In the genomic region with DNA sequence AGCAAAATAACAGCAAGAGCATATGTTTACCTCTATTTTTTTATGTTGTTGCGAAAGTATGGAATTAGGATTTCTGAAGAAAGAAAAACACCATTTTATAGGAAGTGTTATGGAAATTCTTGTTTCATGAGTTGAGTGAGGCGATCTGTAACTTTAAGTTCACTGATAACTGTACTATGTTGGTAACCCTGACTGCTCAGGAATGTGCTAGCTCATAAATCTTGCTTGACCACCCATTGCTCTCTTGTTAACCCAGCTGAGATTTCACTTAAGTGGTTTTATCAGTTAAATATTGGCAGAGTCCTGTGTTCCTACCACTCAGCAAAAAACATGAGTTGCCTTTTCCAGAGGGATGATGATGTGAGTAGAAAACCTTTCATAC, we compare ENCODE assay signal across 26 cellular contexts.
DNase-seq lines count a peak whose midpoint lies in the region; FAIRE-seq and TF ChIP-seq lines count a peak whose summit lies in the region.
"Had no signal": no experiment of that assay in that cellular context is flagged by ENCODE, and none has a peak within 500 bp of the region (broad histone marks: within the 10 kb centered on the region; RNA-seq: fewer than 3 reads in every experiment).

No MANE protein-coding gene starts in this region.

- CTCF ChIA-PET in CD8-positive, alpha-beta memory T cell (lab: Charles Lee), result no interaction called here

- no peaks in the 10 kb centered on the region for H4K20me1 ChIP-seq in astrocyte (ENCODE audit: insufficient read depth, low read length)

- H3K4me1 Mint-ChIP-seq in astrocyte (ENCODE audit: low read depth, unreplicated experiment), result peaks cover 7% of the 10 kb centered on the region
- no peaks in the 10 kb centered on the region for H3K4me1 Mint-ChIP-seq in CD8-positive, alpha-beta memory T cell
- H3K4me1 Mint-ChIP-seq: activated CD4-positive, alpha-beta memory T cell treated with anti-CD3 and anti-CD28 coated beads, Interleukin-2, amount 10 ng/mL, durations not matched to agents 7 days and 5 days; activated naive CD8-positive, alpha-beta T cell treated with anti-CD3 and anti-CD28 coated beads, Interleukin-2, amount 50 U/mL, for 24 hours; naive B cell had no signal

- no peak overlapping the region for H3K9ac ChIP-seq in astrocyte (ENCODE audit: low read length)

- H3K79me2 ChIP-seq in astrocyte (ENCODE audit: insufficient read depth, low read length), result no peaks in the 10 kb centered on the region

- H3K4me3 ChIP-seq in astrocyte (ENCODE audit: insufficient read depth, low read depth, low read length) (no peak overlapping the region), transverse colon (no peak overlapping the region), esophagus squamous epithelium (no peak overlapping the region)
- H3K4me3 ChIP-seq in CD8-positive, alpha-beta memory T cell (ENCODE audit: low read length), result no peak overlapping the region
- H3K4me3 ChIP-seq: gastroesophageal sphincter, MG63, ovary had no signal

- H3K9me3 ChIP-seq in astrocyte (ENCODE audit: insufficient read depth, low read depth, low read length) (no peaks in the 10 kb centered on the region), transverse colon (no peaks in the 10 kb centered on the region), esophagus squamous epithelium (no peaks in the 10 kb centered on the region)
- H3K9me3 ChIP-seq in CD8-positive, alpha-beta memory T cell (ENCODE audit: low read length), result no peaks in the 10 kb centered on the region
- H3K9me3 ChIP-seq: gastroesophageal sphincter, MG63, ovary had no signal

- TF ChIP-seq POLR2A in transverse colon (IDR thresholded peaks at IDR 0.05), result no peak
- no peak for TF ChIP-seq POLR2A in esophagus squamous epithelium (IDR thresholded peaks at IDR 0.05)

- peaks cover 2% of the 10 kb centered on the region for H3K9me3 Mint-ChIP-seq in astrocyte (ENCODE audit: unreplicated experiment)
- peaks cover 0 to 3% (median 0%) of the 10 kb centered on the region in 5 donors for H3K9me3 Mint-ChIP-seq in CD8-positive, alpha-beta memory T cell
- H3K9me3 Mint-ChIP-seq: activated CD4-positive, alpha-beta memory T cell treated with anti-CD3 and anti-CD28 coated beads, Interleukin-2, amount 10 ng/mL, durations not matched to agents 7 days and 5 days; activated naive CD8-positive, alpha-beta T cell treated with anti-CD3 and anti-CD28 coated beads, Interleukin-2, amount 50 U/mL, for 24 hours; naive B cell; stimulated activated naive CD8-positive, alpha-beta T cell treated with anti-CD3 and anti-CD28 coated beads, Interleukin-15, Interleukin-2, amounts not matched to agents 100 ng/mL and 50 ng/mL, for 24 hours; WTC11 had no signal

- POLR2A ChIA-PET in CD8-positive, alpha-beta memory T cell (lab: Charles Lee), result no interaction called here

- 84 to 86% methylated on average over 2 of the region's 2 CpGs for WGBS in transverse colon (ENCODE audit: low coverage in 1 of 2), 2 donors
- WGBS in esophagus squamous epithelium, 2 donors, result 88 to 91% methylated on average over 2 of the region's 2 CpGs

- no peak overlapping the region for H3K27ac ChIP-seq in astrocyte (ENCODE audit: low read depth, low read length)
- H3K27ac ChIP-seq in CD8-positive, alpha-beta memory T cell (ENCODE audit: low read depth, low read length), result no peak overlapping the region
- no peak overlapping the region for H3K27ac ChIP-seq in transverse colon
- no peak overlapping the region for H3K27ac ChIP-seq in esophagus squamous epithelium
- H3K27ac ChIP-seq: gastroesophageal sphincter, ovary had no signal

- no peak overlapping the region for H2AFZ ChIP-seq in astrocyte (ENCODE audit: low read depth, low read length)

- no peak overlapping the region for H3K27ac Mint-ChIP-seq in astrocyte (ENCODE audit: unreplicated experiment)
- no peak overlapping the region for H3K27ac Mint-ChIP-seq in CD8-positive, alpha-beta memory T cell
- H3K27ac Mint-ChIP-seq: activated CD4-positive, alpha-beta memory T cell treated with anti-CD3 and anti-CD28 coated beads, Interleukin-2, amount 10 ng/mL, durations not matched to agents 7 days and 5 days; activated naive CD8-positive, alpha-beta T cell treated with anti-CD3 and anti-CD28 coated beads, Interleukin-2, amount 50 U/mL, for 24 hours; naive B cell; stimulated activated naive CD8-positive, alpha-beta T cell treated with anti-CD3 and anti-CD28 coated beads, Interleukin-15, Interleukin-2, amounts not matched to agents 100 ng/mL and 50 ng/mL, for 24 hours; WTC11 had no signal

- intact Hi-C loops in transverse colon (cut with DNase I; ENCODE audit: low total_unique reads) (no loop called here), esophagus squamous epithelium (cut with DNase I) (no loop called here)

- H3K4me1 ChIP-seq in astrocyte (ENCODE audit: insufficient read depth, low read length) (no peaks in the 10 kb centered on the region), transverse colon (no peaks in the 10 kb centered on the region), esophagus squamous epithelium (no peaks in the 10 kb centered on the region)
- no peaks in the 10 kb centered on the region for H3K4me1 ChIP-seq in CD8-positive, alpha-beta memory T cell (ENCODE audit: insufficient read depth, low read length)
- H3K4me1 ChIP-seq: gastroesophageal sphincter had no signal

- FAIRE-seq in astrocyte (lab: Jason Lieb, UNC), result no peak
- FAIRE-seq: GM12891, kidney had no signal

- no peak overlapping the region for H3K4me3 Mint-ChIP-seq in astrocyte (ENCODE audit: unreplicated experiment)
- H3K4me3 Mint-ChIP-seq in CD8-positive, alpha-beta memory T cell, result no peak overlapping the region
- H3K4me3 Mint-ChIP-seq: activated CD4-positive, alpha-beta memory T cell treated with anti-CD3 and anti-CD28 coated beads, Interleukin-2, amount 10 ng/mL, durations not matched to agents 7 days and 5 days; activated naive CD8-positive, alpha-beta T cell treated with anti-CD3 and anti-CD28 coated beads, Interleukin-2, amount 50 U/mL, for 24 hours; naive B cell; stimulated activated naive CD8-positive, alpha-beta T cell treated with anti-CD3 and anti-CD28 coated beads, Interleukin-15, Interleukin-2, amounts not matched to agents 100 ng/mL and 50 ng/mL, for 24 hours; WTC11 had no signal

- H3K27me3 ChIP-seq in astrocyte (ENCODE audit: insufficient read depth, low read length), result no peaks in the 10 kb centered on the region
- H3K27me3 ChIP-seq in CD8-positive, alpha-beta memory T cell (ENCODE audit: insufficient read depth, low read length, poor library complexity, severe bottlenecking), result no peaks in the 10 kb centered on the region
- H3K27me3 ChIP-seq in transverse colon, result no peaks in the 10 kb centered on the region
- H3K27me3 ChIP-seq in esophagus squamous epithelium, result no peaks in the 10 kb centered on the region
- H3K27me3 ChIP-seq: gastroesophageal sphincter, MG63, ovary had no signal

- no peak overlapping the region for H3K4me2 ChIP-seq in astrocyte (ENCODE audit: low read length)

- no peak for TF ChIP-seq EP300 in transverse colon (IDR thresholded peaks at IDR 0.05; ENCODE audit: low read depth)

- in situ Hi-C loops in transverse colon (cut with MboI; ENCODE audit: low pct_ligation_motif_present in 1 of 4, low pct_unique_long_range_greater_than_20kb in 1 of 4, low sequenced_read_pairs in 3 of 4), result no loop called here

- TF ChIP-seq CTCF in astrocyte (IDR thresholded peaks at IDR 0.05; ENCODE audit: insufficient read depth, low read depth, low read length) (no peak), transverse colon (IDR thresholded peaks at IDR 0.05) (no peak), esophagus squamous epithelium (IDR thresholded peaks at IDR 0.05) (no peak)

- H3K36me3 ChIP-seq in astrocyte (ENCODE audit: insufficient read depth, low read length), result no peaks in the 10 kb centered on the region
- H3K36me3 ChIP-seq in CD8-positive, alpha-beta memory T cell (ENCODE audit: insufficient read depth, low read length), result no peaks in the 10 kb centered on the region
- H3K36me3 ChIP-seq in transverse colon, result no peaks in the 10 kb centered on the region
- no peaks in the 10 kb centered on the region for H3K36me3 ChIP-seq in esophagus squamous epithelium
- H3K36me3 ChIP-seq: gastroesophageal sphincter, MG63, ovary had no signal

- H3K27me3 Mint-ChIP-seq in astrocyte (ENCODE audit: low read depth, unreplicated experiment), result no peaks in the 10 kb centered on the region
- H3K27me3 Mint-ChIP-seq in CD8-positive, alpha-beta memory T cell, result peaks cover 0 to 4% of the 10 kb centered on the region in 2 donors
- H3K27me3 Mint-ChIP-seq: activated CD4-positive, alpha-beta memory T cell treated with anti-CD3 and anti-CD28 coated beads, Interleukin-2, amount 10 ng/mL, durations not matched to agents 7 days and 5 days had no signal

- DNase-seq in HK-2 (ENCODE audit: unreplicated experiment), result peak; percentile 7
- peak; percentile 88 for DNase-seq in astrocyte (ENCODE audit: low read depth)
- DNase-seq in glomerular visceral epithelial cell (ENCODE audit: extremely low spot score), result peak; percentile 90
- peak; percentile 99 for DNase-seq in renal cortical epithelial cell (ENCODE audit: low read depth)
- no peak for DNase-seq in CD8-positive, alpha-beta memory T cell
- DNase-seq in OCI-M1 (lab: John Stamatoyannopoulos, UW), result no peak
- DNase-seq in transverse colon, result no peak
- DNase-seq in esophagus squamous epithelium (lab: John Stamatoyannopoulos, UW), result no peak
- DNase-seq: activated CD4-positive, alpha-beta memory T cell treated with anti-CD3 and anti-CD28 coated beads, Interleukin-2, amount 10 ng/mL, durations not matched to agents 7 days and 5 days; activated gamma-delta T cell; activated naive CD8-positive, alpha-beta T cell treated with anti-CD3 and anti-CD28 coated beads, Interleukin-2, amount 50 U/mL, for 24 hours; DMS79 treated with DMSO at 0.1 percent for 48 hours; kidney; mesendoderm; MG63; naive B cell; NCI-H1436; NCI-H524; ovary; right cardiac atrium; T-helper 9 cell; trophoblast cell had no signal

- no peaks in the 10 kb centered on the region for H3K36me3 Mint-ChIP-seq in astrocyte (ENCODE audit: low read depth, unreplicated experiment)
- no peaks in the 10 kb centered on the region for H3K36me3 Mint-ChIP-seq in CD8-positive, alpha-beta memory T cell
- H3K36me3 Mint-ChIP-seq: naive B cell, WTC11 had no signal

Comparison
In these comparisons a context has a peak if more than half of its experiments do, and no peak if none do; other contexts are left out.
1. DNase-seq: peak in HK-2 (single experiment), astrocyte (single experiment), glomerular visceral epithelial cell (single experiment) and renal cortical epithelial cell (single experiment); none in CD8-positive, alpha-beta memory T cell (0 of 5), OCI-M1 (single experiment), transverse colon (single experiment) and esophagus squamous epithelium (single experiment).